In the genomic region with DNA sequence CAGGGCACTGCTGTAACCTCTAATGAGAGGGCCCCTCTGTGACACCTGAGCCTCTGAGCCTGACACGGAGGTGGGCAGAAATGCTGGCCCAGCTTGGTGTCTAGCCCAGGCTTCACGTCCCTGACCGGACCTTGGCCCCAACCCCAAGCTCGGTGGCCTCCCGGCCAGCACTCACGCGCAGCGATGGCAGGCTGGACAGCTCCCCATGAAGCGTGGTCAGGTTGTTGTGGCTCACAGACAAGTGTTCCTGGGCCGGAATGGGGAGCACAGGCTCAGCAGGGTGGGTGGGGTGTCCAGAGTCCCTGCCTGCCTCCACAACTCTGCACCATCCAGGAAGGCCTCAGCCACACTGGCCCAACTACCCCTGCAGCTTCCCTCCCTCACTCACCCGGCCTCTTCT, we compare ENCODE assay signal across 15 cellular contexts. TPM values are rescaled to one million over a fixed set of nuclear protein-coding genes. Genes with fewer than 3 reads are reported as not detected.
DNase-seq lines count a peak whose midpoint lies in the region; ATAC-seq and TF ChIP-seq lines count a peak whose summit lies in the region.
"Had no signal": no experiment of that assay in that cellular context is flagged by ENCODE, and none has a peak within 500 bp of the region (broad histone marks: within the 10 kb centered on the region; RNA-seq: fewer than 3 reads in every experiment).

No MANE protein-coding gene starts in this region.

- TF ChIP-seq CTCF in fibroblast of lung (conservative IDR thresholded peaks at IDR 0.05 in 1 of 2, IDR thresholded peaks at IDR 0.05 in 1 of 2; ENCODE audit: low read depth in 1 of 2, low read length in 2 of 2), result no peak

- H2AFZ ChIP-seq in fibroblast of lung (ENCODE audit: low read length), result no peak overlapping the region

- H3K4me1 ChIP-seq in fibroblast of lung (ENCODE audit: control insufficient read depth, extremely low read depth, insufficient read depth, low read length), result peaks cover 17% of the 10 kb centered on the region
- H3K4me1 ChIP-seq in skeletal muscle tissue (ENCODE audit: control insufficient read depth in 3 of 3, insufficient read depth in 3 of 3, low read length in 3 of 3), result peaks cover 40 to 53% (median 47%) of the 10 kb centered on the region in 3 donors

- H3K36me3 ChIP-seq in fibroblast of lung (ENCODE audit: control insufficient read depth, insufficient read depth, low read length) (peaks cover 38% of the 10 kb centered on the region), skeletal muscle tissue (ENCODE audit: control insufficient read depth in 3 of 3, insufficient read depth in 3 of 3, low read length in 3 of 3) (peaks cover 50 to 55% (median 55%) of the 10 kb centered on the region in 3 donors)

- no peaks in the 10 kb centered on the region for H3K9me3 Mint-ChIP-seq in activated CD4-positive, alpha-beta T cell treated with anti-CD3 and anti-CD28 coated beads, Interleukin-2, amount 10 ng/mL, durations not matched to agents 7 days and 5 days
- H3K9me3 Mint-ChIP-seq in T-cell, result no peaks in the 10 kb centered on the region

- ATAC-seq in T-cell (replicated peaks in 1 of 4), result no peak
- no peak for ATAC-seq in GM21447 (IDR thresholded peaks at IDR 0.05; ENCODE audit: unreplicated experiment)
- ATAC-seq: K562, left lung had no signal

- H4K20me1 ChIP-seq in fibroblast of lung (ENCODE audit: control insufficient read depth, extremely low read depth, insufficient read depth, low read length), result no peaks in the 10 kb centered on the region

- peak overlapping the region; percentile 34 for H3K4me3 Mint-ChIP-seq in activated CD4-positive, alpha-beta T cell treated with anti-CD3 and anti-CD28 coated beads, Interleukin-2, amount 10 ng/mL, durations not matched to agents 7 days and 5 days
- H3K4me3 Mint-ChIP-seq in T-cell, result peak overlapping the region; percentile 59 to 98 (median 95)

- POLR2A ChIA-PET in activated CD4-positive, alpha-beta T cell treated with anti-CD3 and anti-CD28 coated beads, Interleukin-2, amount 10 ng/mL, durations not matched to agents 7 days and 5 days (lab: Charles Lee), result no interaction called here
- POLR2A ChIA-PET in T-cell (lab: Charles Lee), result interaction anchor here in 1 of 2 donors (0.6 kb wide), 1 partner anchor 178 kb away, joined by 3 read pairs; no protein-coding TSS in a partner anchor

- H3K36me3 Mint-ChIP-seq in activated CD4-positive, alpha-beta T cell treated with anti-CD3 and anti-CD28 coated beads, Interleukin-2, amount 10 ng/mL, durations not matched to agents 7 days and 5 days (ENCODE audit: low read depth), result peaks cover 21% of the 10 kb centered on the region
- peaks cover 18% of the 10 kb centered on the region for H3K36me3 Mint-ChIP-seq in T-cell

- H3K27ac ChIP-seq in fibroblast of lung (ENCODE audit: insufficient read depth, low read length) (no peak overlapping the region), skeletal muscle tissue (ENCODE audit: low read depth, low read length) (peak overlapping the region; percentile 98)

- intact Hi-C loops in head of caudate nucleus (cut with DNase I), result loop anchor here (10.0 kb wide), 1 partner anchor 58 kb away; a partner anchor contains a TSS

- no peak for DNase-seq in activated CD4-positive, alpha-beta T cell treated with anti-CD3 and anti-CD28 coated beads, Interleukin-2, amount 10 ng/mL, durations not matched to agents 7 days and 5 days
- DNase-seq in activated CD4-positive, alpha-beta T cell treated with anti-CD3 and anti-CD28 coated beads for 1 hour, result no peak
- DNase-seq in T-cell (no peak), fibroblast of lung (ENCODE audit: low read depth in 2 of 2) (no peak), head of caudate nucleus (no peak), mucosa of gallbladder (ENCODE audit: low spot score) (no peak)
- DNase-seq: DMS79; effector memory CD4-positive, alpha-beta T cell; left lung; NCI-H1417 treated with DMSO at 0.1 percent for 48 hours; NCI-H526; SIG-M5 had no signal

- H3K27ac Mint-ChIP-seq in activated CD4-positive, alpha-beta T cell treated with anti-CD3 and anti-CD28 coated beads, Interleukin-2, amount 10 ng/mL, durations not matched to agents 7 days and 5 days, result no peak overlapping the region
- H3K27ac Mint-ChIP-seq in T-cell, result peak overlapping the region in 1 of 2 donors; percentile 58

- H3K27me3 Mint-ChIP-seq in activated CD4-positive, alpha-beta T cell treated with anti-CD3 and anti-CD28 coated beads, Interleukin-2, amount 10 ng/mL, durations not matched to agents 7 days and 5 days, result no peaks in the 10 kb centered on the region
- no peaks in the 10 kb centered on the region for H3K27me3 Mint-ChIP-seq in T-cell

- H3K27me3 ChIP-seq in fibroblast of lung (ENCODE audit: control insufficient read depth, insufficient read depth, low read length) (no peaks in the 10 kb centered on the region), skeletal muscle tissue (ENCODE audit: control insufficient read depth in 3 of 3, insufficient read depth in 3 of 3, low read length in 3 of 3) (no peaks in the 10 kb centered on the region)
- H3K27me3 ChIP-seq: left lung had no signal

- H3K4me1 Mint-ChIP-seq in activated CD4-positive, alpha-beta T cell treated with anti-CD3 and anti-CD28 coated beads, Interleukin-2, amount 10 ng/mL, durations not matched to agents 7 days and 5 days, result peaks cover 37% of the 10 kb centered on the region
- H3K4me1 Mint-ChIP-seq in T-cell, result peaks cover 22 to 40% (median 34%) of the 10 kb centered on the region in 3 donors

- H3K4me3 ChIP-seq in fibroblast of lung (replicated peaks in 1 of 4; ENCODE audit: control extremely low read depth in 1 of 4, insufficient read depth in 1 of 4, low read depth in 3 of 4, low read length in 4 of 4) (no peak overlapping the region), skeletal muscle tissue (ENCODE audit: low read length in 3 of 3) (peak overlapping the region in 2 of 3 donors; percentile 63 to 82)
- H3K4me3 ChIP-seq: K562 had no signal

- H3K9me3 ChIP-seq in fibroblast of lung (ENCODE audit: control insufficient read depth, insufficient read depth, low read depth, low read length) (no peaks in the 10 kb centered on the region), skeletal muscle tissue (ENCODE audit: control insufficient read depth in 3 of 3, low read length in 3 of 3) (no peaks in the 10 kb centered on the region)
- H3K9me3 ChIP-seq: left lung had no signal

- H3K9ac ChIP-seq in fibroblast of lung (ENCODE audit: insufficient read depth, low read length) (peak overlapping the region; percentile 2), skeletal muscle tissue (ENCODE audit: low read depth in 1 of 3, low read length in 3 of 3) (peak overlapping the region; percentile 50 to 97 (median 54))

- CTCF ChIA-PET in activated CD4-positive, alpha-beta T cell treated with anti-CD3 and anti-CD28 coated beads, Interleukin-2, amount 10 ng/mL, durations not matched to agents 7 days and 5 days (lab: Charles Lee), result interaction anchor here (0.6 to 0.8 kb wide), 2 partner anchors 16 to 431 kb away, joined by 3 to 4 read pairs; no protein-coding TSS in a partner anchor
- CTCF ChIA-PET in T-cell (lab: Charles Lee), result no interaction called here

- H3K4me2 ChIP-seq in fibroblast of lung (ENCODE audit: extremely low read depth, insufficient read depth, low read length), result no peak overlapping the region

- peaks cover 26% of the 10 kb centered on the region for H3K79me2 ChIP-seq in fibroblast of lung (ENCODE audit: control insufficient read depth, insufficient read depth, low read length)

RNA-seq across cellular contexts. Expression of a gene that starts 2.2 kb away (rescaled TPM):
- total RNA-seq in activated CD4-positive, alpha-beta T cell treated with anti-CD3 and anti-CD28 coated beads, Interleukin-2, amount 10 ng/mL, durations not matched to agents 7 days and 5 days, result 100 to 1,000 TPM; 323 to 328 TPM
- 100 to 1,000 TPM; 257 to 389 (median 319) TPM for total RNA-seq in T-cell
- total RNA-seq in fibroblast of lung, result 284 and 395 TPM in 2 replicates
- 199 and 313 TPM in 2 replicates for polyA plus RNA-seq in fibroblast of lung
- polyA plus RNA-seq in fibroblast of lung (2012), result 223 and 352 TPM in 2 replicates
- polyA minus RNA-seq in fibroblast of lung (ENCODE audit: low replicate concordance), result 521 and 754 TPM in 2 replicates
- total RNA-seq in skeletal muscle tissue, result 193 TPM
- total RNA-seq in mucosa of gallbladder, result 290 TPM

RNA-seq across cellular contexts. Expression of a gene that starts 4.1 kb away (rescaled TPM):
- 1 to 10 TPM; 6.8 to 8.5 TPM for total RNA-seq in activated CD4-positive, alpha-beta T cell treated with anti-CD3 and anti-CD28 coated beads, Interleukin-2, amount 10 ng/mL, durations not matched to agents 7 days and 5 days
- 10 to 100 TPM in 4 of 5 donors, 1 to 10 TPM in 1; 10.0 to 19.7 (median 17.6) TPM for total RNA-seq in T-cell
- 13.1 and 16.2 TPM in 2 replicates for total RNA-seq in fibroblast of lung
- 3.9 and 4.2 TPM in 2 replicates for polyA plus RNA-seq in fibroblast of lung
- 6.7 and 7.9 TPM in 2 replicates for polyA plus RNA-seq in fibroblast of lung (2012)
- 6.9 and 7.3 TPM in 2 replicates for polyA minus RNA-seq in fibroblast of lung (ENCODE audit: low replicate concordance)
- total RNA-seq in skeletal muscle tissue, result 23.0 TPM
- 22.8 TPM for total RNA-seq in mucosa of gallbladder

RNA-seq across cellular contexts. Expression of a gene that starts 30.9 kb away (rescaled TPM):
- total RNA-seq in activated CD4-positive, alpha-beta T cell treated with anti-CD3 and anti-CD28 coated beads, Interleukin-2, amount 10 ng/mL, durations not matched to agents 7 days and 5 days, result 10 to 100 TPM; 24.7 to 24.9 TPM
- 10 to 100 TPM; 13.1 to 24.3 (median 23.2) TPM for total RNA-seq in T-cell
- total RNA-seq in fibroblast of lung, result 25.4 and 32.2 TPM in 2 replicates
- 15.1 and 21.1 TPM in 2 replicates for polyA plus RNA-seq in fibroblast of lung
- 19.6 and 25.9 TPM in 2 replicates for polyA plus RNA-seq in fibroblast of lung (2012)
- 45.1 and 47.2 TPM in 2 replicates for polyA minus RNA-seq in fibroblast of lung (ENCODE audit: low replicate concordance)
- 15.1 TPM for total RNA-seq in skeletal muscle tissue
- 19.6 TPM for total RNA-seq in mucosa of gallbladder

RNA-seq across cellular contexts. Expression of a gene that starts 58.4 kb away (rescaled TPM):
- total RNA-seq in activated CD4-positive, alpha-beta T cell treated with anti-CD3 and anti-CD28 coated beads, Interleukin-2, amount 10 ng/mL, durations not matched to agents 7 days and 5 days, result 10 to 100 TPM; 57.6 to 62.8 TPM
- total RNA-seq in T-cell (10 to 100 TPM; 34.0 to 60.4 (median 52.8) TPM), fibroblast of lung (15.4 and 16.5 TPM in 2 replicates), skeletal muscle tissue (21.9 TPM), mucosa of gallbladder (25.6 TPM)
- 12.7 and 17.5 TPM in 2 replicates for polyA plus RNA-seq in fibroblast of lung
- 12.3 and 14.3 TPM in 2 replicates for polyA plus RNA-seq in fibroblast of lung (2012)
- 12.8 and 99.9 TPM in 2 replicates for polyA minus RNA-seq in fibroblast of lung (ENCODE audit: low replicate concordance)

RNA-seq across cellular contexts. Expression of a gene that starts 58.7 kb away (rescaled TPM):
- total RNA-seq in activated CD4-positive, alpha-beta T cell treated with anti-CD3 and anti-CD28 coated beads, Interleukin-2, amount 10 ng/mL, durations not matched to agents 7 days and 5 days, result 10 to 100 TPM; 25.0 to 25.8 TPM
- total RNA-seq in T-cell (10 to 100 TPM; 38.7 to 46.4 (median 45.9) TPM), fibroblast of lung (17.2 and 19.5 TPM in 2 replicates), skeletal muscle tissue (8.9 TPM), mucosa of gallbladder (19.4 TPM)
- polyA plus RNA-seq in fibroblast of lung, result 8.6 and 10.8 TPM in 2 replicates
- polyA plus RNA-seq in fibroblast of lung (2012), result 7.9 and 8.4 TPM in 2 replicates
- 31.9 and 37.5 TPM in 2 replicates for polyA minus RNA-seq in fibroblast of lung (ENCODE audit: low replicate concordance)

Comparison
In these comparisons a context has a peak if more than half of its experiments do, and no peak if none do; other contexts are left out.
1. H3K4me3 ChIP-seq: peak in skeletal muscle tissue (2 of 3); none in fibroblast of lung (0 of 4).